16 cellular contexts compared by ENCODE assay signal in genomic region chr2:26901326-26902183, GRCh38. TPM values are rescaled to one million over a fixed set of nuclear protein-coding genes. Genes with fewer than 3 reads are reported as not detected.
A peak's percentile ranks its signal among the peaks of the same experiment; 100 is the strongest.
DNase-seq lines count a peak whose midpoint lies in the region; ATAC-seq, FAIRE-seq and TF ChIP-seq lines count a peak whose summit lies in the region.
"Had no signal": no experiment of that assay in that cellular context is flagged by ENCODE, and none has a peak within 500 bp of the region (broad histone marks: within the 10 kb centered on the region; RNA-seq: fewer than 3 reads in every experiment).

No MANE protein-coding gene starts in this region.

- intact Hi-C loops in K562 (cut with micrococcal nuclease) = no loop called here

- POLR2A ChIA-PET in K562 (lab: Yijun Ruan, JAX) = interaction anchor here (1.0 kb wide), 1 partner anchor 8 kb away, joined by 3 read pairs; no protein-coding TSS in a partner anchor

- peaks cover 0 to 4% of the 10 kb centered on the region in 2 experiments; a peak in 2 of 5 replicates for H3K4me1 ChIP-seq in K562 (replicated peaks in 1 of 2; ENCODE audit: control insufficient read depth in 2 of 2, insufficient read depth in 2 of 2, low read length in 2 of 2)
- peaks cover 16% of the 10 kb centered on the region for H3K4me1 ChIP-seq in iPS-15b (ENCODE audit: control insufficient read depth, insufficient read depth, low read length)
- H3K4me1 ChIP-seq: sigmoid colon, thyroid gland had no signal

- peaks cover 26 to 65% of the 10 kb centered on the region in 2 experiments; a peak in 4 of 5 replicates for H3K27me3 ChIP-seq in K562 (ENCODE audit: control insufficient read depth in 2 of 2, insufficient read depth in 2 of 2, low read length in 2 of 2)
- peaks cover 9% of the 10 kb centered on the region for H3K27me3 ChIP-seq in iPS-15b (ENCODE audit: control insufficient read depth, insufficient read depth, low read length)
- H3K27me3 ChIP-seq: sigmoid colon, thyroid gland had no signal

- CTCF ChIA-PET in K562 (lab: Yijun Ruan, JAX; ENCODE audit: low intra/inter-chr PET ratio) = no interaction called here

- 0 out of 2 replicates have a peak, but pooled peaks cover 3% of the 10 kb centered on the region for H4K20me1 ChIP-seq in K562 (replicated peaks; ENCODE audit: control insufficient read depth, insufficient read depth, low read length)

- in situ Hi-C loops in K562 (cut with MboI) = no loop called here

- no peak for TF ChIP-seq RAD21 in K562 (CRISPR knock-in tag; conservative IDR thresholded peaks at IDR 0.05 in 1 of 2, IDR thresholded peaks at IDR 0.05 in 1 of 2)

- no peak for TF ChIP-seq EP300 in K562 (IDR thresholded peaks at IDR 0.05; ENCODE audit: low read length)

- no peak for FAIRE-seq in K562 (lab: Jason Lieb, UNC)

- H3K9me1 ChIP-seq in K562 (ENCODE audit: control insufficient read depth, insufficient read depth, low read length) = no peaks in the 10 kb centered on the region

- WGBS in K562 (ENCODE audit: insufficient coverage, low coverage, missing lambda C conversion rate) = 17% methylated on average over 20 of the region's 23 CpGs

- peak overlapping the region in 1 of 2 experiments; percentile 52; a peak in 1 of 4 replicates for H3K9ac ChIP-seq in K562 (ENCODE audit: insufficient read depth in 1 of 2, low read depth in 2 of 2, low read length in 2 of 2)
- H3K9ac ChIP-seq in iPS-15b (ENCODE audit: low read depth, low read length) = no peak overlapping the region

- H3K9me3 ChIP-seq in K562 (replicated peaks; ENCODE audit: control insufficient read depth, insufficient read depth, low read depth, low read length) (no peaks in the 10 kb centered on the region), iPS-15b (ENCODE audit: control insufficient read depth, insufficient read depth, low read length) (no peaks in the 10 kb centered on the region)
- H3K9me3 ChIP-seq: mucosa of descending colon, sigmoid colon, thyroid gland had no signal

- BruUV-seq in K562 (replicated peaks; lab: Mats Ljungman, UMichigan) = no TSS peak

- peak; percentile 49 to 87 (median 70) for DNase-seq in NCI-H1417 (lab: John Stamatoyannopoulos, UW)
- no peak for DNase-seq in NCI-H1417 treated with DMSO at 0.1 percent for 48 hours (lab: John Stamatoyannopoulos, UW)
- no peak for DNase-seq in K562 (ENCODE audit: extremely low read depth in 1 of 4, low spot score in 3 of 4)
- no peak for DNase-seq in middle frontal gyrus (ENCODE audit: extremely low spot score, low spot score)
- DNase-seq: activated CD4-positive, alpha-beta T cell treated with anti-CD3 and anti-CD28 coated beads, Interleukin-2, amount 50 U/mL, for 4 hours; mucosa of descending colon; NCI-H2029 treated with DMSO at 0.1 percent for 48 hours; sigmoid colon; thyroid gland had no signal

- ATAC-seq in K562 (no peak), GM21515 (IDR thresholded peaks at IDR 0.05; ENCODE audit: unreplicated experiment) (no peak), HG03521 (IDR thresholded peaks at IDR 0.05; ENCODE audit: unreplicated experiment) (no peak)
- ATAC-seq: HCT116, mucosa of descending colon had no signal

- no peak for TF ChIP-seq POLR2A in K562 (conservative IDR thresholded peaks at IDR 0.05)

- H3K36me3 ChIP-seq in K562 (ENCODE audit: control insufficient read depth, insufficient read depth, low read length) = no peaks in the 10 kb centered on the region
- H3K36me3 ChIP-seq in iPS-15b (ENCODE audit: control insufficient read depth, insufficient read depth, low read length) = no peaks in the 10 kb centered on the region
- H3K36me3 ChIP-seq: sigmoid colon, thyroid gland had no signal

- no peak overlapping the region for H3K27ac ChIP-seq in K562 (ENCODE audit: extremely low read depth, low read depth, low read length)
- H3K27ac ChIP-seq in temporal lobe (ENCODE audit: low read depth, low read length) = peak overlapping the region; percentile 96
- H3K27ac ChIP-seq: 22Rv1, sigmoid colon, thyroid gland had no signal

- H2AFZ ChIP-seq in K562 (ENCODE audit: low read depth, low read length) = no peak overlapping the region

- H3K4me3 ChIP-seq in K562 = no peak overlapping the region
- peak overlapping the region; percentile 13 for H3K4me3 ChIP-seq in iPS-15b (ENCODE audit: low read depth, low read length)
- H3K4me3 ChIP-seq: mucosa of descending colon, sigmoid colon, thyroid gland had no signal

- no peak overlapping the region for H3K4me2 ChIP-seq in K562 (ENCODE audit: insufficient read depth, low read length)

- TF ChIP-seq CTCF in K562 (IDR thresholded peaks at IDR 0.05 in 2 of 3, conservative IDR thresholded peaks at IDR 0.05 in 1 of 3; ENCODE audit: insufficient read depth in 2 of 3, low read depth in 1 of 3, low read length in 3 of 3) = no peak

- H3K79me2 ChIP-seq in K562 (ENCODE audit: control insufficient read depth, insufficient read depth, low read length) = no peaks in the 10 kb centered on the region

TF ChIP-seq in K562, 482 proteins besides CTCF, POLR2A, EP300 and RAD21:
- TF ChIP-seq HIVEP1 (CRISPR knock-in tag; IDR thresholded peaks at IDR 0.05) = no peak
- TF ChIP-seq VEZF1 (CRISPR knock-in tag; IDR thresholded peaks at IDR 0.05) = 0 out of 2 replicates have a peak, but pooled peaks have one; percentile 17
- TF ChIP-seq ZC3H4 (CRISPR knock-in tag; IDR thresholded peaks at IDR 0.05; ENCODE audit: borderline replicate concordance) = no peak

RNA-seq across cellular contexts. Expression of gene DPYSL5, which starts 53.6 kb away (rescaled TPM):
- total RNA-seq in K562 (2011; cell fraction: chromatin; rRNA removed; ENCODE audit: low replicate concordance) = not detected in 2 replicates
- not detected in 2 replicates for total RNA-seq in K562 (2011; cell fraction: nucleolus; rRNA removed)
- total RNA-seq in K562 (2011; cell fraction: nucleoplasm; rRNA removed) = not detected in 2 replicates
- total RNA-seq in K562 (2014; rRNA removed) (not detected in 2 replicates), K562 (2014; rRNA removed; fragmentation: Illumina TruSeq; extraction: Trizol) (not detected in 2 replicates), K562 (2015; rRNA removed; fragmentation: Illumina TruSeq; extraction: Trizol) (0.04 TPM in 1 of 2 replicates, not detected in the other), K562 (2021) (not detected in 2 replicates), temporal lobe (151 TPM)
- polyA plus RNA-seq in K562 (2011; rRNA removed) (0.06 TPM in 1 of 2 replicates, not detected in the other), K562 (2014; fragmentation: Illumina TruSeq; extraction: Trizol) (0.04 TPM in 1 of 2 replicates, not detected in the other), K562 (2014; fragmentation: Nextera tagmentation; extraction: Ambion mirVana) (not detected), K562 (2014; rRNA removed) (not detected in 2 replicates)
- polyA plus RNA-seq in K562 (2011; cell fraction: cytosol; rRNA removed) = 0.10 and 0.12 TPM in 2 replicates
- polyA plus RNA-seq in K562 (2011; cell fraction: nucleus; rRNA removed) = not detected in 2 replicates
- 0.16 TPM in 1 of 2 replicates, not detected in the other for polyA plus RNA-seq in K562 (2012)
- polyA minus RNA-seq in K562 (2011; rRNA and poly(A)+ RNA removed) = not detected in 2 replicates
- not detected in 2 replicates for polyA minus RNA-seq in K562 (2011; cell fraction: cytosol; rRNA and poly(A)+ RNA removed)
- polyA minus RNA-seq in K562 (2011; cell fraction: nucleus; rRNA and poly(A)+ RNA removed) = not detected in 2 replicates
- total RNA-seq: thyroid gland had no signal
- polyA plus RNA-seq: IgD-negative memory B cell had no signal

Comparison
In these comparisons a context has a peak if more than half of its experiments do, and no peak if none do; other contexts are left out.
1. DNase-seq: peak in NCI-H1417 (3 of 3); none in NCI-H1417 treated with DMSO at 0.1 percent for 48 hours (single experiment), K562 (0 of 4) and middle frontal gyrus (single experiment).
2. RNA of gene DPYSL5, which starts 53.6 kb away (total RNA-seq): 151 TPM in temporal lobe (single experiment); 0.04 TPM in K562; every median in the first group is over 100 times any median in the second.